In the genomic region with DNA sequence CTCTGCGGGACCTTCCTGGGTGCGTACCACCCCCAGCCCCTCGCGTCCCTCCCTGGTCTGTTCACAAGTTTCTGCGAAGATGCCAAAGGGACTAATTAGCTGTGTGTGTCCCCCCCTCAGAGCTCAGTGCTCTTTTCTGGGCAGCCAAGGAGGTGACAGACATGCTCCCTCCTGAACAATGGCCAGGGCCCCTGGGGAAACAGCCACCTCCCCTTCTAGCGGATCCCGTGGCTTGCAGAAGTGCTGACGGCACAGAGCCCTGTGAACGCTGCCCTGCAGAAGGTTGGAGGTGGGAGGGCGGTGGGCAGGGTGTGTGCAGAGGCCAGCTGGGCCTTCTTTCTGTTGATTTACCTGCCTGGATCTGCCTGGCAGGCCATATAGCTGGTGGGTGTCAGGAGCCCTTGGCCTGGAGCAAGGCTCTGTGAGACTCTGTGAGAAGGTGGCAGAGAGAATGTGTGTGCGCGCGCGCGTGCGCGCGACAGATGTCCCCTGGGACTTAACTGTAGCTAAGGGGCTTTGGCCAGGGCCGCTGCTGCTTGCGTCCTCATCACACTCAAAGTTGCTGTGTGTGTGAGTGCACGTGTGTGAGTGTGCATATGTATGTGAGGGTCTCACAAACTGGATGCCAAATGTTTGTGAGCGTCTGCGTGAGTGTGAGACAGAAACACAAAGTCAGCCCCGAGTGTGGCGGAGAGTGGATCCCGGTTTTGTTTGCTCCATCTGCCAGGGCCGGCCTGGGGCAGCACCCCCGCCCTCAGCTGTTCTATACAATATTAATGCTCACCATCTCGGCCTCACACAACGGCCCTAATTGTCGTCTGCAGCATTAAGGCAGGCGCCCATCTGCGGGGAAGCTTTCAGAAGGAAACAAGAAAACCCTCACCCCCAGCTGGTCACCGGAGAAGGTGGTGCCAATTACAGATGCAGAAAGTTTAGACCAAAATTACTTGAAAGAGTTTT, we compare ENCODE assay signal across 1 cellular context.
TF ChIP-seq lines count a peak whose summit lies in the region.

No MANE protein-coding gene starts in this region.

TF ChIP-seq in GM23338, 12 proteins besides CTCF, POLR2A, EP300 and RAD21:
- no peak for TF ChIP-seq ZNF331 (CRISPR knock-in tag; IDR thresholded peaks at IDR 0.05; ENCODE audit: low read depth)
- TF ChIP-seq CREB1 (CRISPR knock-in tag; IDR thresholded peaks at IDR 0.05; ENCODE audit: low read depth), result no peak
- no peak for TF ChIP-seq JUNB (IDR thresholded peaks at IDR 0.05; ENCODE audit: unreplicated experiment)
- TF ChIP-seq, protein P1, sequence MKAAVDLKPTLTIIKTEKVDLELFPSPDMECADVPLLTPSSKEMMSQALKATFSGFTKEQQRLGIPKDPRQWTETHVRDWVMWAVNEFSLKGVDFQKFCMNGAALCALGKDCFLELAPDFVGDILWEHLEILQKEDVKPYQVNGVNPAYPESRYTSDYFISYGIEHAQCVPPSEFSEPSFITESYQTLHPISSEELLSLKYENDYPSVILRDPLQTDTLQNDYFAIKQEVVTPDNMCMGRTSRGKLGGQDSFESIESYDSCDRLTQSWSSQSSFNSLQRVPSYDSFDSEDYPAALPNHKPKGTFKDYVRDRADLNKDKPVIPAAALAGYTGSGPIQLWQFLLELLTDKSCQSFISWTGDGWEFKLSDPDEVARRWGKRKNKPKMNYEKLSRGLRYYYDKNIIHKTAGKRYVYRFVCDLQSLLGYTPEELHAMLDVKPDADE (IDR thresholded peaks at IDR 0.05), result no peak
- TF ChIP-seq, protein P2, sequence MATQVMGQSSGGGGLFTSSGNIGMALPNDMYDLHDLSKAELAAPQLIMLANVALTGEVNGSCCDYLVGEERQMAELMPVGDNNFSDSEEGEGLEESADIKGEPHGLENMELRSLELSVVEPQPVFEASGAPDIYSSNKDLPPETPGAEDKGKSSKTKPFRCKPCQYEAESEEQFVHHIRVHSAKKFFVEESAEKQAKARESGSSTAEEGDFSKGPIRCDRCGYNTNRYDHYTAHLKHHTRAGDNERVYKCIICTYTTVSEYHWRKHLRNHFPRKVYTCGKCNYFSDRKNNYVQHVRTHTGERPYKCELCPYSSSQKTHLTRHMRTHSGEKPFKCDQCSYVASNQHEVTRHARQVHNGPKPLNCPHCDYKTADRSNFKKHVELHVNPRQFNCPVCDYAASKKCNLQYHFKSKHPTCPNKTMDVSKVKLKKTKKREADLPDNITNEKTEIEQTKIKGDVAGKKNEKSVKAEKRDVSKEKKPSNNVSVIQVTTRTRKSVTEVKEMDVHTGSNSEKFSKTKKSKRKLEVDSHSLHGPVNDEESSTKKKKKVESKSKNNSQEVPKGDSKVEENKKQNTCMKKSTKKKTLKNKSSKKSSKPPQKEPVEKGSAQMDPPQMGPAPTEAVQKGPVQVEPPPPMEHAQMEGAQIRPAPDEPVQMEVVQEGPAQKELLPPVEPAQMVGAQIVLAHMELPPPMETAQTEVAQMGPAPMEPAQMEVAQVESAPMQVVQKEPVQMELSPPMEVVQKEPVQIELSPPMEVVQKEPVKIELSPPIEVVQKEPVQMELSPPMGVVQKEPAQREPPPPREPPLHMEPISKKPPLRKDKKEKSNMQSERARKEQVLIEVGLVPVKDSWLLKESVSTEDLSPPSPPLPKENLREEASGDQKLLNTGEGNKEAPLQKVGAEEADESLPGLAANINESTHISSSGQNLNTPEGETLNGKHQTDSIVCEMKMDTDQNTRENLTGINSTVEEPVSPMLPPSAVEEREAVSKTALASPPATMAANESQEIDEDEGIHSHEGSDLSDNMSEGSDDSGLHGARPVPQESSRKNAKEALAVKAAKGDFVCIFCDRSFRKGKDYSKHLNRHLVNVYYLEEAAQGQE (IDR thresholded peaks at IDR 0.05; ENCODE audit: unreplicated experiment), result no peak
- TF ChIP-seq, protein P3, sequence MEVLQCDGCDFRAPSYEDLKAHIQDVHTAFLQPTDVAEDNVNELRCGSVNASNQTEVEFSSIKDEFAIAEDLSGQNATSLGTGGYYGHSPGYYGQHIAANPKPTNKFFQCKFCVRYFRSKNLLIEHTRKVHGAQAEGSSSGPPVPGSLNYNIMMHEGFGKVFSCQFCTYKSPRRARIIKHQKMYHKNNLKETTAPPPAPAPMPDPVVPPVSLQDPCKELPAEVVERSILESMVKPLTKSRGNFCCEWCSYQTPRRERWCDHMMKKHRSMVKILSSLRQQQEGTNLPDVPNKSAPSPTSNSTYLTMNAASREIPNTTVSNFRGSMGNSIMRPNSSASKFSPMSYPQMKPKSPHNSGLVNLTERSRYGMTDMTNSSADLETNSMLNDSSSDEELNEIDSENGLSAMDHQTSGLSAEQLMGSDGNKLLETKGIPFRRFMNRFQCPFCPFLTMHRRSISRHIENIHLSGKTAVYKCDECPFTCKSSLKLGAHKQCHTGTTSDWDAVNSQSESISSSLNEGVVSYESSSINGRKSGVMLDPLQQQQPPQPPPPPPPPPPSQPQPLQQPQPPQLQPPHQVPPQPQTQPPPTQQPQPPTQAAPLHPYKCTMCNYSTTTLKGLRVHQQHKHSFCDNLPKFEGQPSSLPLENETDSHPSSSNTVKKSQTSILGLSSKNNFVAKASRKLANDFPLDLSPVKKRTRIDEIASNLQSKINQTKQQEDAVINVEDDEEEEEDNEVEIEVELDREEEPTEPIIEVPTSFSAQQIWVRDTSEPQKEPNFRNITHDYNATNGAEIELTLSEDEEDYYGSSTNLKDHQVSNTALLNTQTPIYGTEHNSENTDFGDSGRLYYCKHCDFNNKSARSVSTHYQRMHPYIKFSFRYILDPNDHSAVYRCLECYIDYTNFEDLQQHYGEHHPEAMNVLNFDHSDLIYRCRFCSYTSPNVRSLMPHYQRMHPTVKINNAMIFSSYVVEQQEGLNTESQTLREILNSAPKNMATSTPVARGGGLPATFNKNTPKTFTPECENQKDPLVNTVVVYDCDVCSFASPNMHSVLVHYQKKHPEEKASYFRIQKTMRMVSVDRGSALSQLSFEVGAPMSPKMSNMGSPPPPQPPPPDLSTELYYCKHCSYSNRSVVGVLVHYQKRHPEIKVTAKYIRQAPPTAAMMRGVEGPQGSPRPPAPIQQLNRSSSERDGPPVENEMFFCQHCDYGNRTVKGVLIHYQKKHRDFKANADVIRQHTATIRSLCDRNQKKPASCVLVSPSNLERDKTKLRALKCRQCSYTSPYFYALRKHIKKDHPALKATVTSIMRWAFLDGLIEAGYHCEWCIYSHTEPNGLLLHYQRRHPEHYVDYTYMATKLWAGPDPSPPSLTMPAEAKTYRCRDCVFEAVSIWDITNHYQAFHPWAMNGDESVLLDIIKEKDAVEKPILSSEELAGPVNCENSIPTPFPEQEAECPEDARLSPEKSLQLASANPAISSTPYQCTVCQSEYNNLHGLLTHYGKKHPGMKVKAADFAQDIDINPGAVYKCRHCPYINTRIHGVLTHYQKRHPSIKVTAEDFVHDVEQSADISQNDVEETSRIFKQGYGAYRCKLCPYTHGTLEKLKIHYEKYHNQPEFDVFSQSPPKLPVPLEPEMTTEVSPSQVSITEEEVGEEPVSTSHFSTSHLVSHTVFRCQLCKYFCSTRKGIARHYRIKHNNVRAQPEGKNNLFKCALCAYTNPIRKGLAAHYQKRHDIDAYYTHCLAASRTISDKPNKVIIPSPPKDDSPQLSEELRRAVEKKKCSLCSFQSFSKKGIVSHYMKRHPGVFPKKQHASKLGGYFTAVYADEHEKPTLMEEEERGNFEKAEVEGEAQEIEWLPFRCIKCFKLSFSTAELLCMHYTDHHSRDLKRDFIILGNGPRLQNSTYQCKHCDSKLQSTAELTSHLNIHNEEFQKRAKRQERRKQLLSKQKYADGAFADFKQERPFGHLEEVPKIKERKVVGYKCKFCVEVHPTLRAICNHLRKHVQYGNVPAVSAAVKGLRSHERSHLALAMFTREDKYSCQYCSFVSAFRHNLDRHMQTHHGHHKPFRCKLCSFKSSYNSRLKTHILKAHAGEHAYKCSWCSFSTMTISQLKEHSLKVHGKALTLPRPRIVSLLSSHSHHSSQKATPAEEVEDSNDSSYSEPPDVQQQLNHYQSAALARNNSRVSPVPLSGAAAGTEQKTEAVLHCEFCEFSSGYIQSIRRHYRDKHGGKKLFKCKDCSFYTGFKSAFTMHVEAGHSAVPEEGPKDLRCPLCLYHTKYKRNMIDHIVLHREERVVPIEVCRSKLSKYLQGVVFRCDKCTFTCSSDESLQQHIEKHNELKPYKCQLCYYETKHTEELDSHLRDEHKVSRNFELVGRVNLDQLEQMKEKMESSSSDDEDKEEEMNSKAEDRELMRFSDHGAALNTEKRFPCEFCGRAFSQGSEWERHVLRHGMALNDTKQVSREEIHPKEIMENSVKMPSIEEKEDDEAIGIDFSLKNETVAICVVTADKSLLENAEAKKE (CRISPR knock-in tag; IDR thresholded peaks at IDR 0.05), result no peak
- TF ChIP-seq EZH2 (IDR thresholded peaks at IDR 0.05; ENCODE audit: low read depth, unreplicated experiment), result no peak
- TF ChIP-seq POLR2AphosphoS5 (IDR thresholded peaks at IDR 0.05; ENCODE audit: low read depth), result no peak
- TF ChIP-seq ZNF114 (CRISPR knock-in tag; IDR thresholded peaks at IDR 0.05), result no peak
- TF ChIP-seq STAT1 (IDR thresholded peaks at IDR 0.05; ENCODE audit: unreplicated experiment), result no peak
- TF ChIP-seq EZH2phosphoT487 (IDR thresholded peaks at IDR 0.05; ENCODE audit: unreplicated experiment), result no peak
- no peak for TF ChIP-seq NANOG (IDR thresholded peaks at IDR 0.05; ENCODE audit: borderline replicate concordance)
TF ChIP-seq in GM23338: peak in this region for 0.
